Comparison of ENCODE assay signal across 1 cellular context in the genomic region with DNA sequence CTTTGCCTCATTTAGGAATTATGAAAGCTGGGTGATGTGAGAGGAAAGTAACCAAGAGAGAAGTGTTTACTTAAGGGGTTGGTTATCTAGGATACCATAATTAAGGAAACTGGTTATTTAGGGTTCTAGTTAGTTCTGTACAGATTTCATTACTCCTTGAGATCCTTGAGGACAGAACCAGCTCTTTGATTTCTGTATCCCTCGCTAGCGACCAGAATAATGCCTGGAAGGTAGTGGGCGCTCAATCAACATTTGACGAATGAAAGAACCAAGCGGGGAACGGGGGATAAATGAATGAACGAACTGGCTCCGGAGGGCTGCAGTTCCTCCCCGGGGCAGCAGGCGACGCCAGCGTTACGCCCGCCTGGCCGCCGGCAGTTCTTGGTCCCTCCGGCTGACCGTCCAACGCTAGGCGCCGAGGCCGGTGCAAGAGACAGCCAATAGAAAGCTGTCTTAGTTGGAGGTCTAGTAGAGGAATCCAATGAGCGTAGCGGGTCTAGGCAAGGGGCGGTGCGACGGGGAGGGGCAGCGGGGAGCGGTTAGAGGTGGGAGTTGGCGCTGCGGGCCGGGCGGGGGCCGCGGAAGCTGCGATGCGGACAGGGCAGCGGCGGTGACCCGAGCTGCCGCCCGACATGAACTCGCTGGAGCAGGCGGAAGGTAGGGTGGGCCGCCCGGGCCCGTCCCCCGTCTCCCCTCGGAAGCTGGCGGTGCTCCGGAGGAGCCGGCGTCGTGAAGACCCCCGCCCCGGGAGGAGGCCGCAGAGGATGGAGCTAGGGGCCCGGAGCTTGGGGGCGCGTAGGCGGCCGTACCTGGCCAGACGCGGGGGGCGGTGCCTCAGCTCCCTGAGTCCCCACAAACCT.
TF ChIP-seq lines count a peak whose summit lies in the region.

CNEP1R1 (plus strand) TSS at position 542 of the 860 bp plus-strand sequence; CDS start at position 633, 91 bp downstream.

TF ChIP-seq in HepG2, 621 proteins besides CTCF, POLR2A, EP300 and RAD21 (continued from another document and continues in another):
- TF ChIP-seq, protein P1, sequence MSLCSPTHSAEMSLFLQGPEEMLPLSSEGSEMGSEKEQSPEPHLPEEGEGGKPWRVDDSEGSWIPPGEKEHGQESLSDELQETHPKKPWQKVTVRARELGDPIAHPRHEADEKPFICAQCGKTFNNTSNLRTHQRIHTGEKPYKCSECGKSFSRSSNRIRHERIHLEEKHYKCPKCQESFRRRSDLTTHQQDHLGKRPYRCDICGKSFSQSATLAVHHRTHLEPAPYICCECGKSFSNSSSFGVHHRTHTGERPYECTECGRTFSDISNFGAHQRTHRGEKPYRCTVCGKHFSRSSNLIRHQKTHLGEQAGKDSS (CRISPR knock-in tag; IDR thresholded peaks at IDR 0.05; ENCODE audit: borderline replicate concordance, low read depth), result peak; percentile 84; the same call in 1 of the 2 replicates
- TF ChIP-seq MYC (CRISPR knock-in tag; IDR thresholded peaks at IDR 0.05; ENCODE audit: borderline replicate concordance) (peak; percentile 75; the same call in 1 of the 2 replicates), SAFB2 (CRISPR knock-in tag; IDR thresholded peaks at IDR 0.05; ENCODE audit: borderline replicate concordance, low read depth) (peak; percentile 87), ZNF501 (CRISPR knock-in tag; IDR thresholded peaks at IDR 0.05) (peak; percentile 98), ARNT2 (CRISPR knock-in tag; IDR thresholded peaks at IDR 0.05; ENCODE audit: low read depth) (peak; percentile 79; the same call in 1 of the 2 replicates), MAFG (CRISPR knock-in tag; IDR thresholded peaks at IDR 0.05) (no peak; the same call in 1 of the 2 replicates), SYNCRIP (IDR thresholded peaks at IDR 0.05; ENCODE audit: insufficient read depth, low read depth, low read length) (no peak), FOXC1 (CRISPR knock-in tag; IDR thresholded peaks at IDR 0.05; ENCODE audit: borderline replicate concordance) (no peak), CEBPZ (IDR thresholded peaks at IDR 0.05; ENCODE audit: low read length) (no peak), ZSCAN30 (CRISPR knock-in tag; IDR thresholded peaks at IDR 0.05) (no peak), CCAR2 (optimal IDR thresholded peaks at IDR 0.05; ENCODE audit: low read depth, low read length) (peak; percentile 70), U2AF1 (optimal IDR thresholded peaks at IDR 0.05; ENCODE audit: low read depth, low read length) (peak; percentile 70), ZNF7 (CRISPR knock-in tag; IDR thresholded peaks at IDR 0.05) (no peak), ZNF232 (CRISPR knock-in tag; IDR thresholded peaks at IDR 0.05; ENCODE audit: borderline replicate concordance) (peak; percentile 97), ZNF17 (CRISPR knock-in tag; IDR thresholded peaks at IDR 0.05) (no peak; the same call in 1 of the 2 replicates), ZNF646 (CRISPR knock-in tag; IDR thresholded peaks at IDR 0.05) (no peak), TCF12 (IDR thresholded peaks at IDR 0.05) (no peak), TCF12 (CRISPR knock-in tag; IDR thresholded peaks at IDR 0.05) (peak; percentile 84; the same call in 1 of the 2 replicates), TFDP1 (CRISPR knock-in tag; IDR thresholded peaks at IDR 0.05; ENCODE audit: borderline replicate concordance) (peak; percentile 73), ZBTB38 (CRISPR knock-in tag; IDR thresholded peaks at IDR 0.05) (peak; percentile 71), FOSL1 (CRISPR knock-in tag; IDR thresholded peaks at IDR 0.05; ENCODE audit: borderline replicate concordance) (no peak), NKX3-1 (CRISPR knock-in tag; IDR thresholded peaks at IDR 0.05) (peak; percentile 86), NFIB (CRISPR knock-in tag; IDR thresholded peaks at IDR 0.05; ENCODE audit: borderline replicate concordance) (no peak), CREM (IDR thresholded peaks at IDR 0.05) (peak; percentile 76), CREM (CRISPR knock-in tag; IDR thresholded peaks at IDR 0.05) (no peak), SOX13 (IDR thresholded peaks at IDR 0.05) (peak; percentile 47; the same call in 1 of the 2 replicates), SOX13 (CRISPR knock-in tag; conservative IDR thresholded peaks at IDR 0.05 in 1 of 2, IDR thresholded peaks at IDR 0.05 in 1 of 2) (0 out of 4 replicates have a peak, but pooled peaks of 1 of the 2 experiments have one; percentile 39), ZNF891 (CRISPR knock-in tag; IDR thresholded peaks at IDR 0.05) (no peak; the same call in 1 of the 2 replicates), PITX1 (CRISPR knock-in tag; IDR thresholded peaks at IDR 0.05) (peak; percentile 83; the same call in 1 of the 2 replicates), ZNF143 (CRISPR knock-in tag; IDR thresholded peaks at IDR 0.05) (peak; percentile 62; the same call in 1 of the 2 replicates), SRSF4 (IDR thresholded peaks at IDR 0.05; ENCODE audit: low read depth, low read length, poor library complexity, severe bottlenecking) (no peak), SRSF1 (optimal IDR thresholded peaks at IDR 0.05; ENCODE audit: low read depth, low read length) (peak; percentile 92), ZBTB1 (CRISPR knock-in tag; IDR thresholded peaks at IDR 0.05; ENCODE audit: borderline replicate concordance) (no peak), PCBP2 (optimal IDR thresholded peaks at IDR 0.05; ENCODE audit: low read depth, low read length, poor library complexity, severe bottlenecking) (no peak), ZNF234 (CRISPR knock-in tag; conservative IDR thresholded peaks at IDR 0.05) (no peak; the same call in 1 of the 2 replicates), POLR2AphosphoS5 (IDR thresholded peaks at IDR 0.05; ENCODE audit: low read depth, low read length) (peak; percentile 75), MTA1 (CRISPR knock-in tag; IDR thresholded peaks at IDR 0.05; ENCODE audit: borderline replicate concordance) (peak; percentile 61; the same call in 1 of the 2 replicates), GATAD2A (CRISPR knock-in tag; IDR thresholded peaks at IDR 0.05) (peak; percentile 64), ZNF687 (CRISPR knock-in tag; IDR thresholded peaks at IDR 0.05) (peak; percentile 89), PPARG (CRISPR knock-in tag; conservative IDR thresholded peaks at IDR 0.05) (peak; percentile 54; the same call in 1 of the 2 replicates)
- TF ChIP-seq, protein P2, sequence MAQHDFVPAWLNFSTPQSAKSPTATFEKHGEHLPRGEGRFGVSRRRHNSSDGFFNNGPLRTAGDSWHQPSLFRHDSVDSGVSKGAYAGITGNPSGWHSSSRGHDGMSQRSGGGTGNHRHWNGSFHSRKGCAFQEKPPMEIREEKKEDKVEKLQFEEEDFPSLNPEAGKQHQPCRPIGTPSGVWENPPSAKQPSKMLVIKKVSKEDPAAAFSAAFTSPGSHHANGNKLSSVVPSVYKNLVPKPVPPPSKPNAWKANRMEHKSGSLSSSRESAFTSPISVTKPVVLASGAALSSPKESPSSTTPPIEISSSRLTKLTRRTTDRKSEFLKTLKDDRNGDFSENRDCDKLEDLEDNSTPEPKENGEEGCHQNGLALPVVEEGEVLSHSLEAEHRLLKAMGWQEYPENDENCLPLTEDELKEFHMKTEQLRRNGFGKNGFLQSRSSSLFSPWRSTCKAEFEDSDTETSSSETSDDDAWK (CRISPR knock-in tag; IDR thresholded peaks at IDR 0.05), result no peak
